8 cellular contexts compared by ENCODE assay signal in genomic region chr15:52558196-52558595, GRCh38. TPM values are rescaled to one million over a fixed set of nuclear protein-coding genes. Genes with fewer than 3 reads are reported as not detected.
A peak's percentile ranks its signal among the peaks of the same experiment; 100 is the strongest.
DNase-seq lines count a peak whose midpoint lies in the region; ATAC-seq, FAIRE-seq and TF ChIP-seq lines count a peak whose summit lies in the region.

No MANE protein-coding gene starts in this region.

- H2AFZ ChIP-seq in HepG2 (ENCODE audit: low read length), result no peak overlapping the region

- TF ChIP-seq EP300 in HepG2 (IDR thresholded peaks at IDR 0.05; ENCODE audit: low read depth in 2 of 2, low read length in 2 of 2), result no peak
- no peak for TF ChIP-seq EP300 in HepG2 (CRISPR knock-in tag; IDR thresholded peaks at IDR 0.05; ENCODE audit: borderline replicate concordance)

- no peaks in the 10 kb centered on the region for H3K9me3 ChIP-seq in HepG2 (ENCODE audit: low read length)

- no TSS peak for BruUV-seq in HepG2 (replicated peaks; lab: Mats Ljungman, UMichigan)

- FAIRE-seq in HepG2 (lab: Jason Lieb, UNC), result no peak

- intact Hi-C loops in HepG2 (cut with micrococcal nuclease; ENCODE audit: unreplicated experiment), result no loop called here

- peaks cover 91% of the 10 kb centered on the region for H3K79me2 ChIP-seq in HepG2 (ENCODE audit: insufficient read depth, low read length)

- H3K4me3 ChIP-seq in BJ (ENCODE audit: low read depth, low read length) (no peak overlapping the region), HepG2 (replicated peaks in 1 of 3; ENCODE audit: insufficient read depth in 1 of 3, low read depth in 2 of 3, low read length in 3 of 3) (no peak overlapping the region)

- in situ Hi-C loops in HepG2 (cut with HindIII; ENCODE audit: extremely low pct_ligation_motif_present, low pct_unique_long_range_greater_than_20kb), result no loop called here

- POLR2A ChIA-PET in BJ (lab: Charles Lee), result no interaction called here
- POLR2A ChIA-PET in HepG2 (lab: Yijun Ruan, JAX), result no interaction called here

- no peak overlapping the region for H3K4me2 ChIP-seq in HepG2 (ENCODE audit: low read depth, low read length)

- no peak for TF ChIP-seq RAD21 in HepG2 (CRISPR knock-in tag; IDR thresholded peaks at IDR 0.05)

- H3K4me1 ChIP-seq in HepG2 (ENCODE audit: insufficient read depth, low read length), result peaks cover 44% of the 10 kb centered on the region

- no peak for TF ChIP-seq CTCF in BJ (IDR thresholded peaks at IDR 0.05; ENCODE audit: insufficient read depth, low read depth, low read length)
- TF ChIP-seq CTCF in HepG2 (CRISPR knock-in tag; IDR thresholded peaks at IDR 0.05), result no peak

- TF ChIP-seq POLR2A in HepG2 (IDR thresholded peaks at IDR 0.05; ENCODE audit: insufficient read depth in 1 of 2, low read depth in 2 of 2, low read length in 2 of 2), result no peak

- CTCF ChIA-PET in BJ (lab: Yijun Ruan, JAX), result no interaction called here
- CTCF ChIA-PET in HepG2 (lab: Yijun Ruan, JAX; ENCODE audit: low intra/inter-chr PET ratio, low total read pairs), result no interaction called here

- H3K36me3 ChIP-seq in BJ (ENCODE audit: control insufficient read depth, insufficient read depth, low read length), result no peaks in the 10 kb centered on the region
- peaks cover 5 to 52% of the 10 kb centered on the region in 2 experiments; a peak in 4 of 5 replicates for H3K36me3 ChIP-seq in HepG2 (replicated peaks in 1 of 2; ENCODE audit: control insufficient read depth in 1 of 2, insufficient read depth in 2 of 2, low read length in 2 of 2)

- no peak overlapping the region for H3K27ac ChIP-seq in HepG2 (ENCODE audit: extremely low read length, insufficient read depth, low read length)

- H4K20me1 ChIP-seq in HepG2 (ENCODE audit: insufficient read depth, low read length), result peaks cover 67% of the 10 kb centered on the region

- 94% methylated on average over 5 of the region's 5 CpGs for WGBS in HepG2 (ENCODE audit: low lambda C conversion rate)

- H3K9ac ChIP-seq in HepG2 (ENCODE audit: insufficient read depth, low read depth, low read length), result no peak overlapping the region

- ATAC-seq in GM21390 (IDR thresholded peaks at IDR 0.05; ENCODE audit: unreplicated experiment) (peak; percentile 81), HG03575 (IDR thresholded peaks at IDR 0.05; ENCODE audit: extremely low read depth, insufficient number of reproducible peaks, low FRiP score, unreplicated experiment) (peak; percentile 54), HepG2 (no peak)

- DNase-seq in BJ (ENCODE audit: low read depth) (peak; percentile 2), HepG2 (ENCODE audit: low spot score) (no peak), germinal center (ENCODE audit: low spot score) (no peak), GM19238 (ENCODE audit: insufficient read length, low spot score) (no peak), hypothalamus (lab: John Stamatoyannopoulos, UW) (no peak)
- peak; percentile 70 to 74 for DNase-seq in activated T-cell treated with anti-CD3 and anti-CD28 coated beads, Interleukin-2, amount 50 U/mL, for 48 hours

- no peaks in the 10 kb centered on the region for H3K27me3 ChIP-seq in BJ (ENCODE audit: control insufficient read depth, insufficient read depth, low read length)
- H3K27me3 ChIP-seq in HepG2 (ENCODE audit: control insufficient read depth in 1 of 2, insufficient read depth in 2 of 2, low read length in 2 of 2), result no peaks in the 10 kb centered on the region

TF ChIP-seq in HepG2, 621 proteins besides CTCF, POLR2A, EP300 and RAD21:
- no peak for TF ChIP-seq TBX2 (CRISPR knock-in tag; IDR thresholded peaks at IDR 0.05; ENCODE audit: borderline replicate concordance)
- peak; percentile 34; the same call in 1 of the 2 replicates for TF ChIP-seq FOSL2 (CRISPR knock-in tag; IDR thresholded peaks at IDR 0.05)

RNA-seq across cellular contexts. Expression of gene ARPP19, which starts 10.6 kb away (rescaled TPM):
- polyA plus RNA-seq in BJ (2011; rRNA removed), result 29.3 and 47.8 TPM in 2 replicates
- polyA minus RNA-seq in BJ (2011; rRNA and poly(A)+ RNA removed), result 29.7 and 38.0 TPM in 2 replicates
- 123 and 213 TPM in 2 replicates for total RNA-seq in HepG2 (2016; rRNA removed; fragmentation: Illumina TruSeq; extraction: Trizol)
- total RNA-seq in HepG2 (2016; cell fraction: cytosol; rRNA removed; fragmentation: Illumina TruSeq; extraction: Trizol; ENCODE audit: low read depth), result 48.6 and 51.6 TPM in 2 replicates
- 118 and 236 TPM in 2 replicates for total RNA-seq in HepG2 (2016; cell fraction: insoluble cytoplasmic fraction; rRNA removed; fragmentation: Illumina TruSeq; extraction: Trizol)
- 139 and 157 TPM in 2 replicates for total RNA-seq in HepG2 (2016; cell fraction: membrane; rRNA removed; fragmentation: Illumina TruSeq; extraction: Trizol)
- total RNA-seq in HepG2 (2016; cell fraction: nucleus; rRNA removed; fragmentation: Illumina TruSeq; extraction: Trizol), result 60.2 and 70.4 TPM in 2 replicates
- 52.9 and 70.8 TPM in 2 replicates for polyA plus RNA-seq in HepG2 (2011; rRNA removed)
- polyA plus RNA-seq in HepG2 (2011; cell fraction: cytosol; rRNA removed), result 23.7 and 50.4 TPM in 2 replicates
- polyA plus RNA-seq in HepG2 (2011; cell fraction: nucleus; rRNA removed), result 8.8 and 16.4 TPM in 2 replicates
- polyA plus RNA-seq in HepG2 (2012), result 48.0 and 60.4 TPM in 2 replicates
- polyA plus RNA-seq in HepG2 (2016; cell fraction: cytosol; fragmentation: Illumina TruSeq; extraction: Trizol; ENCODE audit: low read depth), result 47.2 and 48.8 TPM in 2 replicates
- 150 and 158 TPM in 2 replicates for polyA plus RNA-seq in HepG2 (2016; cell fraction: insoluble cytoplasmic fraction; fragmentation: Illumina TruSeq; extraction: Trizol; ENCODE audit: low read depth)
- polyA plus RNA-seq in HepG2 (2016; cell fraction: membrane; fragmentation: Illumina TruSeq; extraction: Trizol; ENCODE audit: low read depth), result 82.4 and 95.9 TPM in 2 replicates
- polyA plus RNA-seq in HepG2 (2016; cell fraction: nucleus; fragmentation: Illumina TruSeq; extraction: Trizol; ENCODE audit: insufficient read depth, low read depth), result 65.7 and 70.7 TPM in 2 replicates
- polyA minus RNA-seq in HepG2 (2011; rRNA and poly(A)+ RNA removed; ENCODE audit: low replicate concordance), result 44.0 and 58.4 TPM in 2 replicates
- 55.9 and 73.0 TPM in 2 replicates for polyA minus RNA-seq in HepG2 (2011; cell fraction: cytosol; rRNA and poly(A)+ RNA removed)
- polyA minus RNA-seq in HepG2 (2011; cell fraction: nucleus; rRNA and poly(A)+ RNA removed), result 42.1 and 61.3 TPM in 2 replicates

RNA-seq across cellular contexts. Expression of gene MYO5A, which starts 29.5 kb away (rescaled TPM):
- polyA plus RNA-seq in BJ (2011; rRNA removed) (38.3 and 39.6 TPM in 2 replicates), HepG2 (2011; rRNA removed) (2.7 and 2.8 TPM in 2 replicates)
- 48.8 and 72.5 TPM in 2 replicates for polyA minus RNA-seq in BJ (2011; rRNA and poly(A)+ RNA removed)
- total RNA-seq in HepG2 (2016; rRNA removed; fragmentation: Illumina TruSeq; extraction: Trizol), result 4.8 and 9.4 TPM in 2 replicates
- total RNA-seq in HepG2 (2016; cell fraction: cytosol; rRNA removed; fragmentation: Illumina TruSeq; extraction: Trizol; ENCODE audit: low read depth), result 0.91 and 1.9 TPM in 2 replicates
- total RNA-seq in HepG2 (2016; cell fraction: insoluble cytoplasmic fraction; rRNA removed; fragmentation: Illumina TruSeq; extraction: Trizol), result 4.2 and 6.7 TPM in 2 replicates
- 3.0 and 3.6 TPM in 2 replicates for total RNA-seq in HepG2 (2016; cell fraction: membrane; rRNA removed; fragmentation: Illumina TruSeq; extraction: Trizol)
- 4.6 and 5.9 TPM in 2 replicates for total RNA-seq in HepG2 (2016; cell fraction: nucleus; rRNA removed; fragmentation: Illumina TruSeq; extraction: Trizol)
- polyA plus RNA-seq in HepG2 (2011; cell fraction: cytosol; rRNA removed), result 2.1 and 2.8 TPM in 2 replicates
- polyA plus RNA-seq in HepG2 (2011; cell fraction: nucleus; rRNA removed), result 2.8 and 3.8 TPM in 2 replicates
- polyA plus RNA-seq in HepG2 (2012), result 1.3 and 1.5 TPM in 2 replicates
- polyA plus RNA-seq in HepG2 (2016; cell fraction: cytosol; fragmentation: Illumina TruSeq; extraction: Trizol; ENCODE audit: low read depth), result 0.27 and 0.34 TPM in 2 replicates
- 3.4 and 4.6 TPM in 2 replicates for polyA plus RNA-seq in HepG2 (2016; cell fraction: insoluble cytoplasmic fraction; fragmentation: Illumina TruSeq; extraction: Trizol; ENCODE audit: low read depth)
- 0.93 and 1.1 TPM in 2 replicates for polyA plus RNA-seq in HepG2 (2016; cell fraction: membrane; fragmentation: Illumina TruSeq; extraction: Trizol; ENCODE audit: low read depth)
- polyA plus RNA-seq in HepG2 (2016; cell fraction: nucleus; fragmentation: Illumina TruSeq; extraction: Trizol; ENCODE audit: insufficient read depth, low read depth), result 4.0 and 5.1 TPM in 2 replicates
- polyA minus RNA-seq in HepG2 (2011; rRNA and poly(A)+ RNA removed; ENCODE audit: low replicate concordance), result 9.6 and 27.2 TPM in 2 replicates
- 2.6 and 5.5 TPM in 2 replicates for polyA minus RNA-seq in HepG2 (2011; cell fraction: cytosol; rRNA and poly(A)+ RNA removed)
- 5.7 and 8.0 TPM in 2 replicates for polyA minus RNA-seq in HepG2 (2011; cell fraction: nucleus; rRNA and poly(A)+ RNA removed)

Comparison
In these comparisons a context has a peak if more than half of its experiments do, and no peak if none do; other contexts are left out.
1. DNase-seq: peak in BJ (single experiment) and activated T-cell treated with anti-CD3 and anti-CD28 coated beads, Interleukin-2, amount 50 U/mL, for 48 hours (2 of 2); none in HepG2 (single experiment), germinal center (single experiment), GM19238 (single experiment) and hypothalamus (0 of 51).